ENCODE assay signal across 9 cellular contexts in genomic region chr19:42313096-42313839, GRCh38. TPM values are rescaled to one million over a fixed set of nuclear protein-coding genes. Genes with fewer than 3 reads are reported as not detected.
DNase-seq lines count a peak whose midpoint lies in the region; ATAC-seq, FAIRE-seq and TF ChIP-seq lines count a peak whose summit lies in the region.
"Had no signal": no experiment of that assay in that cellular context is flagged by ENCODE, and none has a peak within 500 bp of the region (broad histone marks: within the 10 kb centered on the region; RNA-seq: fewer than 3 reads in every experiment).

Gene TMEM145 (plus strand): TSS chr19:42313309. CDS start chr19:42313377, 68 bp downstream.

- peak within 1 kb of the TSS; percentile 70 for H3K4me3 Mint-ChIP-seq in T-helper 2 cell treated with Interferon-gamma antibody and Interleukin-4, amounts not matched to agents 5 μg/mL and 100 μg/mL, for 36 hours
- H3K4me3 Mint-ChIP-seq in stimulated activated naive CD8-positive, alpha-beta T cell treated with anti-CD3 and anti-CD28 coated beads, Interleukin-15, Interleukin-2, amounts not matched to agents 100 ng/mL and 50 ng/mL, for 24 hours: peak within 1 kb of the TSS; percentile 70

- BruUV-seq in HepG2 (replicated peaks; lab: Mats Ljungman, UMichigan): no TSS peak

- peaks cover 18% of the 10 kb centered on the region for H3K4me1 Mint-ChIP-seq in T-helper 2 cell treated with Interferon-gamma antibody and Interleukin-4, amounts not matched to agents 5 μg/mL and 100 μg/mL, for 36 hours (ENCODE audit: low read depth)
- H3K4me1 Mint-ChIP-seq in stimulated activated naive CD8-positive, alpha-beta T cell treated with anti-CD3 and anti-CD28 coated beads, Interleukin-15, Interleukin-2, amounts not matched to agents 100 ng/mL and 50 ng/mL, for 24 hours (ENCODE audit: low read depth): peaks cover 17% of the 10 kb centered on the region

- WGBS in HepG2 (ENCODE audit: low lambda C conversion rate): 3% methylated on average over 15 of the region's 67 CpGs

- no peaks in the 10 kb centered on the region for H4K20me1 ChIP-seq in HepG2 (ENCODE audit: insufficient read depth, low read length)

- H3K27me3 ChIP-seq in HepG2 (ENCODE audit: control insufficient read depth in 1 of 2, insufficient read depth in 2 of 2, low read length in 2 of 2): peaks cover 0 to 10% of the 10 kb centered on the region in 2 experiments; a peak in 3 of 5 replicates

- peaks cover 44% of the 10 kb centered on the region for H3K27me3 Mint-ChIP-seq in T-helper 2 cell treated with Interferon-gamma antibody and Interleukin-4, amounts not matched to agents 5 μg/mL and 100 μg/mL, for 36 hours (ENCODE audit: low read depth)
- peaks cover 46% of the 10 kb centered on the region for H3K27me3 Mint-ChIP-seq in stimulated activated naive CD8-positive, alpha-beta T cell treated with anti-CD3 and anti-CD28 coated beads, Interleukin-15, Interleukin-2, amounts not matched to agents 100 ng/mL and 50 ng/mL, for 24 hours

- H3K79me2 ChIP-seq in HepG2 (ENCODE audit: insufficient read depth, low read length): no peaks in the 10 kb centered on the region

- TF ChIP-seq CTCF in HepG2 (CRISPR knock-in tag; IDR thresholded peaks at IDR 0.05): peak; percentile 45

- H3K27ac Mint-ChIP-seq in T-helper 2 cell treated with Interferon-gamma antibody and Interleukin-4, amounts not matched to agents 5 μg/mL and 100 μg/mL, for 36 hours: no peak within 1 kb of the TSS
- H3K27ac Mint-ChIP-seq in stimulated activated naive CD8-positive, alpha-beta T cell treated with anti-CD3 and anti-CD28 coated beads, Interleukin-15, Interleukin-2, amounts not matched to agents 100 ng/mL and 50 ng/mL, for 24 hours: no peak within 1 kb of the TSS

- peak; percentile 62; the same call in 1 of the 2 replicates for TF ChIP-seq RAD21 in HepG2 (CRISPR knock-in tag; IDR thresholded peaks at IDR 0.05)

- H3K9ac ChIP-seq in HepG2 (ENCODE audit: insufficient read depth, low read depth, low read length): 0 out of 2 replicates have a peak within 1 kb of the TSS, but pooled peaks have one; percentile 18

- TF ChIP-seq EP300 in HepG2 (IDR thresholded peaks at IDR 0.05; ENCODE audit: low read depth in 2 of 2, low read length in 2 of 2) (no peak), HepG2 (CRISPR knock-in tag; IDR thresholded peaks at IDR 0.05; ENCODE audit: borderline replicate concordance) (no peak)

- ATAC-seq in HepG2: peak; percentile 63
- no peak for ATAC-seq in GM18907 (IDR thresholded peaks at IDR 0.05; ENCODE audit: unreplicated experiment)

- TF ChIP-seq POLR2A in HepG2 (IDR thresholded peaks at IDR 0.05; ENCODE audit: insufficient read depth in 1 of 2, low read depth in 2 of 2, low read length in 2 of 2): no peak

- DNase-seq in NCI-H187 (lab: John Stamatoyannopoulos, UW) (peak; percentile 24 to 44), NCI-H187 treated with DMSO at 0.1 percent for 48 hours (lab: John Stamatoyannopoulos, UW) (no peak), M059J (ENCODE audit: low read depth) (peak; percentile 48), dermis blood vessel endothelial cell (peak; percentile 55), HepG2 (ENCODE audit: low spot score) (no peak)
- peak; percentile 51 for DNase-seq in T-helper 2 cell treated with Interferon-gamma antibody and Interleukin-4, amounts not matched to agents 5 μg/mL and 100 μg/mL, for 36 hours (ENCODE audit: low spot score)

- H3K4me1 ChIP-seq in HepG2 (ENCODE audit: insufficient read depth, low read length): peaks cover 40% of the 10 kb centered on the region

- H3K36me3 ChIP-seq in HepG2 (replicated peaks in 1 of 2; ENCODE audit: control insufficient read depth in 1 of 2, insufficient read depth in 2 of 2, low read length in 2 of 2): no peaks in the 10 kb centered on the region

- H3K9me3 ChIP-seq in HepG2 (ENCODE audit: low read length): no peaks in the 10 kb centered on the region

- no peak within 1 kb of the TSS for H2AFZ ChIP-seq in HepG2 (ENCODE audit: low read length)

- POLR2A ChIA-PET in HepG2 (lab: Yijun Ruan, JAX): interaction anchor here (1.6 kb wide), 1 partner anchor 11 kb away, joined by 5 read pairs; the partner anchor contains the start of genes PAFAH1B3 and PRR19

- intact Hi-C loops in HepG2 (cut with micrococcal nuclease; ENCODE audit: unreplicated experiment): no loop called here

- H3K4me2 ChIP-seq in HepG2 (ENCODE audit: low read depth, low read length): peak within 1 kb of the TSS; percentile 71

- no peaks in the 10 kb centered on the region for H3K9me3 Mint-ChIP-seq in T-helper 2 cell treated with Interferon-gamma antibody and Interleukin-4, amounts not matched to agents 5 μg/mL and 100 μg/mL, for 36 hours
- H3K9me3 Mint-ChIP-seq in stimulated activated naive CD8-positive, alpha-beta T cell treated with anti-CD3 and anti-CD28 coated beads, Interleukin-15, Interleukin-2, amounts not matched to agents 100 ng/mL and 50 ng/mL, for 24 hours: no peaks in the 10 kb centered on the region

- FAIRE-seq in HepG2 (lab: Jason Lieb, UNC): no peak

- CTCF ChIA-PET in HepG2 (lab: Yijun Ruan, JAX; ENCODE audit: low intra/inter-chr PET ratio, low total read pairs): no interaction called here

- no peaks in the 10 kb centered on the region for H3K36me3 Mint-ChIP-seq in T-helper 2 cell treated with Interferon-gamma antibody and Interleukin-4, amounts not matched to agents 5 μg/mL and 100 μg/mL, for 36 hours (ENCODE audit: low read depth)
- no peaks in the 10 kb centered on the region for H3K36me3 Mint-ChIP-seq in stimulated activated naive CD8-positive, alpha-beta T cell treated with anti-CD3 and anti-CD28 coated beads, Interleukin-15, Interleukin-2, amounts not matched to agents 100 ng/mL and 50 ng/mL, for 24 hours (ENCODE audit: low read depth)

- in situ Hi-C loops in HepG2 (cut with HindIII; ENCODE audit: extremely low pct_ligation_motif_present, low pct_unique_long_range_greater_than_20kb): no loop called here

- peak within 1 kb of the TSS; percentile 65 to 76 (median 76) for H3K4me3 ChIP-seq in HepG2 (replicated peaks in 1 of 3; ENCODE audit: insufficient read depth in 1 of 3, low read depth in 2 of 3, low read length in 3 of 3)

- no peak within 1 kb of the TSS for H3K27ac ChIP-seq in HepG2 (ENCODE audit: extremely low read length, insufficient read depth, low read length)
- H3K27ac ChIP-seq: C4-2B had no signal

TF ChIP-seq in HepG2, 621 proteins besides CTCF, POLR2A, EP300 and RAD21 (continues in another document):
- TF ChIP-seq IRX3 (CRISPR knock-in tag; IDR thresholded peaks at IDR 0.05; ENCODE audit: borderline replicate concordance, low read depth): peak; percentile 66; the same call in 1 of the 2 replicates
- peak; percentile 52; the same call in 1 of the 2 replicates for TF ChIP-seq RXRA (CRISPR knock-in tag; IDR thresholded peaks at IDR 0.05)
- 0 out of 2 replicates have a peak, but pooled peaks have one; percentile 10 for TF ChIP-seq HCFC1 (IDR thresholded peaks at IDR 0.05; ENCODE audit: low read depth, low read length)
- TF ChIP-seq UBTF (CRISPR knock-in tag; IDR thresholded peaks at IDR 0.05): peak; percentile 47; the same call in 1 of the 2 replicates
- peak; percentile 58; the same call in 1 of the 2 replicates for TF ChIP-seq ZNF740 (CRISPR knock-in tag; IDR thresholded peaks at IDR 0.05)

RNA-seq across cellular contexts. Expression of gene TMEM145, which starts in this region (rescaled TPM):
- total RNA-seq in M059J (2014; rRNA removed; shearing (Covaris generic)): not detected in 2 replicates
- 0.09 TPM in 1 of 2 replicates, not detected in the other for total RNA-seq in dermis blood vessel endothelial cell
- 0.07 TPM in 1 of 2 replicates, not detected in the other for total RNA-seq in HepG2 (2016; rRNA removed; fragmentation: Illumina TruSeq; extraction: Trizol)
- total RNA-seq in HepG2 (2016; cell fraction: cytosol; rRNA removed; fragmentation: Illumina TruSeq; extraction: Trizol; ENCODE audit: low read depth): not detected in 2 replicates
- total RNA-seq in HepG2 (2016; cell fraction: insoluble cytoplasmic fraction; rRNA removed; fragmentation: Illumina TruSeq; extraction: Trizol): 0.13 and 0.15 TPM in 2 replicates
- not detected in 2 replicates for total RNA-seq in HepG2 (2016; cell fraction: membrane; rRNA removed; fragmentation: Illumina TruSeq; extraction: Trizol)
- 0.88 and 1.9 TPM in 2 replicates for total RNA-seq in HepG2 (2016; cell fraction: nucleus; rRNA removed; fragmentation: Illumina TruSeq; extraction: Trizol)
- polyA plus RNA-seq in HepG2 (2011; rRNA removed): 5.1 and 5.5 TPM in 2 replicates
- 2.0 and 2.3 TPM in 2 replicates for polyA plus RNA-seq in HepG2 (2011; cell fraction: cytosol; rRNA removed)
- polyA plus RNA-seq in HepG2 (2011; cell fraction: nucleus; rRNA removed): 39.2 and 50.9 TPM in 2 replicates
- 2.9 and 6.2 TPM in 2 replicates for polyA plus RNA-seq in HepG2 (2012)
- polyA plus RNA-seq in HepG2 (2016; cell fraction: cytosol; fragmentation: Illumina TruSeq; extraction: Trizol; ENCODE audit: low read depth): 0.26 TPM in 1 of 2 replicates, not detected in the other
- polyA plus RNA-seq in HepG2 (2016; cell fraction: insoluble cytoplasmic fraction; fragmentation: Illumina TruSeq; extraction: Trizol; ENCODE audit: low read depth): 0.57 and 0.73 TPM in 2 replicates
- 0.17 and 0.27 TPM in 2 replicates for polyA plus RNA-seq in HepG2 (2016; cell fraction: membrane; fragmentation: Illumina TruSeq; extraction: Trizol; ENCODE audit: low read depth)
- 1.7 and 2.8 TPM in 2 replicates for polyA plus RNA-seq in HepG2 (2016; cell fraction: nucleus; fragmentation: Illumina TruSeq; extraction: Trizol; ENCODE audit: insufficient read depth, low read depth)
- 0.44 and 14.7 TPM in 2 replicates for polyA minus RNA-seq in HepG2 (2011; rRNA and poly(A)+ RNA removed; ENCODE audit: low replicate concordance)
- 1.3 and 4.2 TPM in 2 replicates for polyA minus RNA-seq in HepG2 (2011; cell fraction: cytosol; rRNA and poly(A)+ RNA removed)
- polyA minus RNA-seq in HepG2 (2011; cell fraction: nucleus; rRNA and poly(A)+ RNA removed): 16.7 and 20.3 TPM in 2 replicates

Comparison
In these comparisons a context has a peak if more than half of its experiments do, and no peak if none do; other contexts are left out.
1. DNase-seq: peak in NCI-H187 (2 of 2) and T-helper 2 cell treated with Interferon-gamma antibody and Interleukin-4, amounts not matched to agents 5 μg/mL and 100 μg/mL, for 36 hours (single experiment); none in NCI-H187 treated with DMSO at 0.1 percent for 48 hours (single experiment) and HepG2 (single experiment).
2. Peak in DNase-seq in M059J; RNA of the gene not detected or under 1 TPM.
3. Peak in DNase-seq in dermis blood vessel endothelial cell; RNA of the gene not detected or under 1 TPM.